In the genomic region with DNA sequence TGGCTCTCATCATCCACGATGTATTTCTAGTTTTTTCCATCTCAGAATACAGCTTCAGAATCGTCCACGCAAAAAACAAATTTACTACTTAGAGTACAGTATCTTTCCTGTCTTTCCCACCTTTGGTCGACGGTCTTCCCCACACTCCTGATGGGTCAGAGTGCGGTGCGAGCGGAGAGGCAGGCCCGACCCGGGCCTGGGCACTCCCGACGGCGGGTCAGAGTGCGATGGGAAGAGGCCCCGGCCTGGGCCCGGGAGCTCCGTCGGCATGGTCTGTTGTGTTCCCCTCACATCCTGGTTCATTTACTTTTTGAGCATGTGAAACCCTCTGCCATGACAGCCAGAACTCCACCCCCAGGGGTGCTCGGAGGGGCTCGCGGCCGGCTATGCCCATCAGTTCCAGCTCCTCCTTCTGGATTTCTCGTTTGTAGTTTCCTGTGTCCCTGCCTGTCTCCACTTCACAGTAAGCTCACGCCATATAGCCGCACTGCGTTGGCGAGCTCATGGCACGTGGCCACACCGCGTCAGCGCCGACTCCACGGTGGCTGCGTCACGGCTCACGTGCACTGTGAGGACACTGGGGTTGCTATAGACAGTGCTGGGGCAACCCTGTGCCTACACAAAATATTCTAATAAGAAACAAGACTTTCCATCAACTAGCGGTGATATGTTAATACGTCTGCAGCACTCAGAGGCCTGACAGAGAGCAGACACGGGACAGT, we compare ENCODE assay signal across 2 cellular contexts.
TF ChIP-seq lines count a peak whose summit lies in the region.

No MANE protein-coding gene starts in this region.

TF ChIP-seq in GM12891, 5 proteins besides CTCF, POLR2A, EP300 and RAD21:
- TF ChIP-seq TAF1 (IDR thresholded peaks at IDR 0.05; ENCODE audit: low read depth, low read length) = no peak
- no peak for TF ChIP-seq SPI1 (IDR thresholded peaks at IDR 0.05; ENCODE audit: low read depth, low read length)
- no peak for TF ChIP-seq PAX5 (IDR thresholded peaks at IDR 0.05; ENCODE audit: insufficient read depth, low read length, severe bottlenecking)
- TF ChIP-seq POU2F2 (IDR thresholded peaks at IDR 0.05; ENCODE audit: low read depth, low read length) = no peak
- peak; percentile 32; the same call in 1 of the 2 replicates for TF ChIP-seq POLR2AphosphoS5 (IDR thresholded peaks at IDR 0.05; ENCODE audit: low read depth, low read length)

TF ChIP-seq in K562, 482 proteins besides CTCF, POLR2A, EP300 and RAD21 (continues in another document):
- TF ChIP-seq, protein P1, sequence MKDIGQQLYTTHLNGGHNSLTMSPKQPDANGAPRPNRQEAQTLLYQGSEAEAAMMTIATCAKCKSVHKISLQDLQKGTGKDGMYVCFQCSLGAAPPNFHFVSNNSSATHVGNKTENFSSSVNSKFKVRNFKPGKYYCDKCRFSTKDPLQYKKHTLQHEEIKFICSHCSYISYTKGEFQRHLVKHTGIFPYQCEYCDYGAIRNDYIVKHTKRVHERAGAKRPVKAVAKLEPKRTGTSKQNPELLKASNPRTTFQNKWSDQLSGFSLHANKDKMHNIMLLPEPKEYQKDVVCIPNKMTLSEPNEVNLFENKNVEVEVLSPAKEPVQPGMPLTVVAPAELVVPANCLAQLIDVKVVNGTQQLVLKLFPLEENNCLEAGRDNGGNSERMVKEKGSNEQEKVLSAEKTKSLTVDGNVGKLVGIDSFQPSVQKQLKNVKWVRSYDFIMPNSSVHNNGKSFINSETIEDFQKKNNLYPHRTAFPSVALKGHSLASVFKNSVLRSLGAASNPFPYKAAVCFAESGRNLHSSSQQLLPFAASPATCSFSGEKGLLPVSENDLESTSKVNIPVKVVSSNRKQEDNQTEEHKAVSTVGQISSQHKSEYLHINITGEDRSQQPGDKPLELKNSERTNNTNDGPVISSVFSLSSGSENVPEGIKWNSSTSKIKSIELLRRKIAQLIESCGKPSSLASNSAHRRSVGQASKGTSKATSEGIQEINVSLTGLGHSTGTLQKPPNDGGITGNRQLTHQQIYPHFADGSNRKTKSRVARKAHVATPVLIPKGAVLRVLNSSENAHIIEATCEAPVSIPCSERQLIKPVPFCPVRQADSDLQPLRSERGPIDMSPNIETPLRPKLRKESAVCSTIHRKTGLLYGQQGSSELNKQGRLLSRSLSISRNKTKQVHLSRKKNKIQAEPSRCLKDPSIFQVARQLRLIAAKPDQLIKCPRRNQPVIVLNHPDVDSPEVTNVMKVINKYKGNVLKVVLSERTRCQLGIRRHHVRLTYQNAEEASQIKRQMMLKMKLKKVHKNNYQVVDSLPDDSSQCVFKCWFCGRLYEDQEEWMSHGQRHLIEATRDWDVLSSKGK (CRISPR knock-in tag; IDR thresholded peaks at IDR 0.05) = no peak
- TF ChIP-seq STAG1 (CRISPR knock-in tag; IDR thresholded peaks at IDR 0.05; ENCODE audit: borderline replicate concordance) (no peak), SAFB (IDR thresholded peaks at IDR 0.05; ENCODE audit: borderline replicate concordance, low read depth, low read length) (no peak), FIP1L1 (IDR thresholded peaks at IDR 0.05; ENCODE audit: low read depth, low read length, poor library complexity, severe bottlenecking) (no peak), PML (IDR thresholded peaks at IDR 0.05; ENCODE audit: low read length) (0 out of 2 replicates have a peak, but pooled peaks have one; percentile 3), POLR2B (IDR thresholded peaks at IDR 0.05; ENCODE audit: low read depth, partially characterized antibody) (peak; percentile 22), TCF7 (IDR thresholded peaks at IDR 0.05; ENCODE audit: borderline replicate concordance) (no peak), SMARCA4 (IDR thresholded peaks at IDR 0.05) (no peak), CCNT2 (IDR thresholded peaks at IDR 0.05; ENCODE audit: borderline replicate concordance, extremely low read depth, insufficient read length, low read depth, low read length) (peak; percentile 8), RBM22 (IDR thresholded peaks at IDR 0.05; ENCODE audit: low read depth, low read length, poor library complexity, severe bottlenecking) (peak; percentile 66), RBFOX2 (IDR thresholded peaks at IDR 0.05; ENCODE audit: low read depth, low read length) (peak; percentile 33; the same call in 1 of the 2 replicates), FOXA3 (CRISPR knock-in tag; conservative IDR thresholded peaks at IDR 0.05 in 1 of 2, IDR thresholded peaks at IDR 0.05 in 1 of 2) (no peak), HCFC1 (IDR thresholded peaks at IDR 0.05; ENCODE audit: low read depth, low read length) (no peak), KLF6 (CRISPR knock-in tag; IDR thresholded peaks at IDR 0.05; ENCODE audit: borderline replicate concordance) (no peak), HEY1 (CRISPR knock-in tag; IDR thresholded peaks at IDR 0.05; ENCODE audit: borderline replicate concordance) (no peak), BRD9 (IDR thresholded peaks at IDR 0.05; ENCODE audit: low read depth, partially characterized antibody) (no peak)
- TF ChIP-seq, protein P2, sequence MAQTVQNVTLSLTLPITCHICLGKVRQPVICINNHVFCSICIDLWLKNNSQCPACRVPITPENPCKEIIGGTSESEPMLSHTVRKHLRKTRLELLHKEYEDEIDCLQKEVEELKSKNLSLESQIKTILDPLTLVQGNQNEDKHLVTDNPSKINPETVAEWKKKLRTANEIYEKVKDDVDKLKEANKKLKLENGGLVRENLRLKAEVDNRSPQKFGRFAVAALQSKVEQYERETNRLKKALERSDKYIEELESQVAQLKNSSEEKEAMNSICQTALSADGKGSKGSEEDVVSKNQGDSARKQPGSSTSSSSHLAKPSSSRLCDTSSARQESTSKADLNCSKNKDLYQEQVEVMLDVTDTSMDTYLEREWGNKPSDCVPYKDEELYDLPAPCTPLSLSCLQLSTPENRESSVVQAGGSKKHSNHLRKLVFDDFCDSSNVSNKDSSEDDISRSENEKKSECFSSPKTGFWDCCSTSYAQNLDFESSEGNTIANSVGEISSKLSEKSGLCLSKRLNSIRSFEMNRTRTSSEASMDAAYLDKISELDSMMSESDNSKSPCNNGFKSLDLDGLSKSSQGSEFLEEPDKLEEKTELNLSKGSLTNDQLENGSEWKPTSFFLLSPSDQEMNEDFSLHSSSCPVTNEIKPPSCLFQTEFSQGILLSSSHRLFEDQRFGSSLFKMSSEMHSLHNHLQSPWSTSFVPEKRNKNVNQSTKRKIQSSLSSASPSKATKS (CRISPR knock-in tag; IDR thresholded peaks at IDR 0.05) = no peak
- TF ChIP-seq, protein P3, sequence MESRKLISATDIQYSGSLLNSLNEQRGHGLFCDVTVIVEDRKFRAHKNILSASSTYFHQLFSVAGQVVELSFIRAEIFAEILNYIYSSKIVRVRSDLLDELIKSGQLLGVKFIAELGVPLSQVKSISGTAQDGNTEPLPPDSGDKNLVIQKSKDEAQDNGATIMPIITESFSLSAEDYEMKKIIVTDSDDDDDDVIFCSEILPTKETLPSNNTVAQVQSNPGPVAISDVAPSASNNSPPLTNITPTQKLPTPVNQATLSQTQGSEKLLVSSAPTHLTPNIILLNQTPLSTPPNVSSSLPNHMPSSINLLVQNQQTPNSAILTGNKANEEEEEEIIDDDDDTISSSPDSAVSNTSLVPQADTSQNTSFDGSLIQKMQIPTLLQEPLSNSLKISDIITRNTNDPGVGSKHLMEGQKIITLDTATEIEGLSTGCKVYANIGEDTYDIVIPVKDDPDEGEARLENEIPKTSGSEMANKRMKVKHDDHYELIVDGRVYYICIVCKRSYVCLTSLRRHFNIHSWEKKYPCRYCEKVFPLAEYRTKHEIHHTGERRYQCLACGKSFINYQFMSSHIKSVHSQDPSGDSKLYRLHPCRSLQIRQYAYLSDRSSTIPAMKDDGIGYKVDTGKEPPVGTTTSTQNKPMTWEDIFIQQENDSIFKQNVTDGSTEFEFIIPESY (CRISPR knock-in tag; IDR thresholded peaks at IDR 0.05) = 0 out of 2 replicates have a peak, but pooled peaks have one; percentile 21
- TF ChIP-seq, protein P4, sequence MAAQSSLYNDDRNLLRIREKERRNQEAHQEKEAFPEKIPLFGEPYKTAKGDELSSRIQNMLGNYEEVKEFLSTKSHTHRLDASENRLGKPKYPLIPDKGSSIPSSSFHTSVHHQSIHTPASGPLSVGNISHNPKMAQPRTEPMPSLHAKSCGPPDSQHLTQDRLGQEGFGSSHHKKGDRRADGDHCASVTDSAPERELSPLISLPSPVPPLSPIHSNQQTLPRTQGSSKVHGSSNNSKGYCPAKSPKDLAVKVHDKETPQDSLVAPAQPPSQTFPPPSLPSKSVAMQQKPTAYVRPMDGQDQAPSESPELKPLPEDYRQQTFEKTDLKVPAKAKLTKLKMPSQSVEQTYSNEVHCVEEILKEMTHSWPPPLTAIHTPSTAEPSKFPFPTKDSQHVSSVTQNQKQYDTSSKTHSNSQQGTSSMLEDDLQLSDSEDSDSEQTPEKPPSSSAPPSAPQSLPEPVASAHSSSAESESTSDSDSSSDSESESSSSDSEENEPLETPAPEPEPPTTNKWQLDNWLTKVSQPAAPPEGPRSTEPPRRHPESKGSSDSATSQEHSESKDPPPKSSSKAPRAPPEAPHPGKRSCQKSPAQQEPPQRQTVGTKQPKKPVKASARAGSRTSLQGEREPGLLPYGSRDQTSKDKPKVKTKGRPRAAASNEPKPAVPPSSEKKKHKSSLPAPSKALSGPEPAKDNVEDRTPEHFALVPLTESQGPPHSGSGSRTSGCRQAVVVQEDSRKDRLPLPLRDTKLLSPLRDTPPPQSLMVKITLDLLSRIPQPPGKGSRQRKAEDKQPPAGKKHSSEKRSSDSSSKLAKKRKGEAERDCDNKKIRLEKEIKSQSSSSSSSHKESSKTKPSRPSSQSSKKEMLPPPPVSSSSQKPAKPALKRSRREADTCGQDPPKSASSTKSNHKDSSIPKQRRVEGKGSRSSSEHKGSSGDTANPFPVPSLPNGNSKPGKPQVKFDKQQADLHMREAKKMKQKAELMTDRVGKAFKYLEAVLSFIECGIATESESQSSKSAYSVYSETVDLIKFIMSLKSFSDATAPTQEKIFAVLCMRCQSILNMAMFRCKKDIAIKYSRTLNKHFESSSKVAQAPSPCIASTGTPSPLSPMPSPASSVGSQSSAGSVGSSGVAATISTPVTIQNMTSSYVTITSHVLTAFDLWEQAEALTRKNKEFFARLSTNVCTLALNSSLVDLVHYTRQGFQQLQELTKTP (IDR thresholded peaks at IDR 0.05; ENCODE audit: low read depth in 1 of 2, partially characterized antibody in 2 of 2) = no peak
- TF ChIP-seq, protein P5, sequence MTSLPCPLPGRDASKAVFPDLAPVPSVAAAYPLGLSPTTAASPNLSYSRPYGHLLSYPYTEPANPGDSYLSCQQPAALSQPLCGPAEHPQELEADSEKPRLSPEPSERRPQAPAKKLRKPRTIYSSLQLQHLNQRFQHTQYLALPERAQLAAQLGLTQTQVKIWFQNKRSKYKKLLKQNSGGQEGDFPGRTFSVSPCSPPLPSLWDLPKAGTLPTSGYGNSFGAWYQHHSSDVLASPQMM (CRISPR knock-in tag; IDR thresholded peaks at IDR 0.05) = no peak
- TF ChIP-seq, protein P6, sequence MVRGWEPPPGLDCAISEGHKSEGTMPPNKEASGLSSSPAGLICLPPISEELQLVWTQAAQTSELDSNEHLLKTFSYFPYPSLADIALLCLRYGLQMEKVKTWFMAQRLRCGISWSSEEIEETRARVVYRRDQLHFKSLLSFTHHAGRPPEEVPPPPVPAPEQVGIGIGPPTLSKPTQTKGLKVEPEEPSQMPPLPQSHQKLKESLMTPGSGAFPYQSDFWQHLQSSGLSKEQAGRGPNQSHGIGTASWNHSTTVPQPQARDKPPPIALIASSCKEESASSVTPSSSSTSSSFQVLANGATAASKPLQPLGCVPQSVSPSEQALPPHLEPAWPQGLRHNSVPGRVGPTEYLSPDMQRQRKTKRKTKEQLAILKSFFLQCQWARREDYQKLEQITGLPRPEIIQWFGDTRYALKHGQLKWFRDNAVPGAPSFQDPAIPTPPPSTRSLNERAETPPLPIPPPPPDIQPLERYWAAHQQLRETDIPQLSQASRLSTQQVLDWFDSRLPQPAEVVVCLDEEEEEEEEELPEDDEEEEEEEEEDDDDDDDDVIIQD (CRISPR knock-in tag; IDR thresholded peaks at IDR 0.05) = no peak
- TF ChIP-seq, protein P7, sequence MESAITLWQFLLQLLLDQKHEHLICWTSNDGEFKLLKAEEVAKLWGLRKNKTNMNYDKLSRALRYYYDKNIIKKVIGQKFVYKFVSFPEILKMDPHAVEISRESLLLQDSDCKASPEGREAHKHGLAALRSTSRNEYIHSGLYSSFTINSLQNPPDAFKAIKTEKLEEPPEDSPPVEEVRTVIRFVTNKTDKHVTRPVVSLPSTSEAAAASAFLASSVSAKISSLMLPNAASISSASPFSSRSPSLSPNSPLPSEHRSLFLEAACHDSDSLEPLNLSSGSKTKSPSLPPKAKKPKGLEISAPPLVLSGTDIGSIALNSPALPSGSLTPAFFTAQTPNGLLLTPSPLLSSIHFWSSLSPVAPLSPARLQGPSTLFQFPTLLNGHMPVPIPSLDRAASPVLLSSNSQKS (CRISPR knock-in tag; IDR thresholded peaks at IDR 0.05) = no peak
- TF ChIP-seq, protein P8, sequence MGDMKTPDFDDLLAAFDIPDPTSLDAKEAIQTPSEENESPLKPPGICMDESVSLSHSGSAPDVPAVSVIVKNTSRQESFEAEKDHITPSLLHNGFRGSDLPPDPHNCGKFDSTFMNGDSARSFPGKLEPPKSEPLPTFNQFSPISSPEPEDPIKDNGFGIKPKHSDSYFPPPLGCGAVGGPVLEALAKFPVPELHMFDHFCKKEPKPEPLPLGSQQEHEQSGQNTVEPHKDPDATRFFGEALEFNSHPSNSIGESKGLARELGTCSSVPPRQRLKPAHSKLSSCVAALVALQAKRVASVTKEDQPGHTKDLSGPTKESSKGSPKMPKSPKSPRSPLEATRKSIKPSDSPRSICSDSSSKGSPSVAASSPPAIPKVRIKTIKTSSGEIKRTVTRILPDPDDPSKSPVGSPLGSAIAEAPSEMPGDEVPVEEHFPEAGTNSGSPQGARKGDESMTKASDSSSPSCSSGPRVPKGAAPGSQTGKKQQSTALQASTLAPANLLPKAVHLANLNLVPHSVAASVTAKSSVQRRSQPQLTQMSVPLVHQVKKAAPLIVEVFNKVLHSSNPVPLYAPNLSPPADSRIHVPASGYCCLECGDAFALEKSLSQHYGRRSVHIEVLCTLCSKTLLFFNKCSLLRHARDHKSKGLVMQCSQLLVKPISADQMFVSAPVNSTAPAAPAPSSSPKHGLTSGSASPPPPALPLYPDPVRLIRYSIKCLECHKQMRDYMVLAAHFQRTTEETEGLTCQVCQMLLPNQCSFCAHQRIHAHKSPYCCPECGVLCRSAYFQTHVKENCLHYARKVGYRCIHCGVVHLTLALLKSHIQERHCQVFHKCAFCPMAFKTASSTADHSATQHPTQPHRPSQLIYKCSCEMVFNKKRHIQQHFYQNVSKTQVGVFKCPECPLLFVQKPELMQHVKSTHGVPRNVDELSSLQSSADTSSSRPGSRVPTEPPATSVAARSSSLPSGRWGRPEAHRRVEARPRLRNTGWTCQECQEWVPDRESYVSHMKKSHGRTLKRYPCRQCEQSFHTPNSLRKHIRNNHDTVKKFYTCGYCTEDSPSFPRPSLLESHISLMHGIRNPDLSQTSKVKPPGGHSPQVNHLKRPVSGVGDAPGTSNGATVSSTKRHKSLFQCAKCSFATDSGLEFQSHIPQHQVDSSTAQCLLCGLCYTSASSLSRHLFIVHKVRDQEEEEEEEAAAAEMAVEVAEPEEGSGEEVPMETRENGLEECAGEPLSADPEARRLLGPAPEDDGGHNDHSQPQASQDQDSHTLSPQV (IDR thresholded peaks at IDR 0.05) = no peak
